In genomic region chr17:78115803-78116202, GRCh38 we compare ENCODE assay signal across 1 cellular context.
TF ChIP-seq lines count a peak whose summit lies in the region.

No MANE protein-coding gene starts in this region.

TF ChIP-seq in HepG2, 621 proteins besides CTCF, POLR2A, EP300 and RAD21:
- peak; percentile 99 for TF ChIP-seq HNRNPL (IDR thresholded peaks at IDR 0.05; ENCODE audit: low read depth, low read length)
- TF ChIP-seq AGO2 (optimal IDR thresholded peaks at IDR 0.05; ENCODE audit: low read depth, low read length) = peak; percentile 16
- TF ChIP-seq RBFOX2 (IDR thresholded peaks at IDR 0.05; ENCODE audit: low read depth, low read length) = 0 out of 2 replicates have a peak, but pooled peaks have one; percentile 3
- TF ChIP-seq PCBP1 (IDR thresholded peaks at IDR 0.05; ENCODE audit: borderline replicate concordance, low read depth, low read length) = 0 out of 2 replicates have a peak, but pooled peaks have one; percentile 92
- peak; percentile 63 for TF ChIP-seq CEBPB (IDR thresholded peaks at IDR 0.05; ENCODE audit: borderline replicate concordance, low read depth, low read length)
